In genomic region chr21:42300045-42300583, GRCh38 we compare ENCODE assay signal across 19 cellular contexts. TPM values are rescaled to one million over a fixed set of nuclear protein-coding genes. Genes with fewer than 3 reads are reported as not detected.
DNase-seq lines count a peak whose midpoint lies in the region; ATAC-seq and FAIRE-seq lines count a peak whose summit lies in the region.
"Had no signal": no experiment of that assay in that cellular context is flagged by ENCODE, and none has a peak within 500 bp of the region (broad histone marks: within the 10 kb centered on the region; RNA-seq: fewer than 3 reads in every experiment).

No MANE protein-coding gene starts in this region.

- no peak overlapping the region for H4K8ac ChIP-seq in neuronal stem cell (ENCODE audit: low read depth, low read length)

- H3K18ac ChIP-seq in neuronal stem cell (ENCODE audit: low read length) = no peak overlapping the region

- FAIRE-seq in urothelium cell line (lab: Jason Lieb, UNC) = peak; percentile 80
- FAIRE-seq: A549, G401.6 had no signal

- no peak overlapping the region for H2BK5ac ChIP-seq in neuronal stem cell (ENCODE audit: low read length)

- no peak overlapping the region for H3K4ac ChIP-seq in neuronal stem cell (ENCODE audit: low read length)

- H3K4me1 ChIP-seq in neuronal stem cell (ENCODE audit: control insufficient read depth in 2 of 2, insufficient read depth in 1 of 2, low read depth in 1 of 2, low read length in 2 of 2) = peaks cover 0 to 9% of the 10 kb centered on the region in 2 donors
- H3K4me1 ChIP-seq: A549 had no signal

- H3K27ac ChIP-seq in cingulate gyrus (ENCODE audit: low read depth, low read length) (peak overlapping the region; percentile 29), neuronal stem cell (replicated peaks; ENCODE audit: low read length) (no peak overlapping the region)
- H3K27ac ChIP-seq: A549; BLaER1 treated with 17β-estradiol and CSF1 and Interleukin-3, amounts not matched to agents 10 nM and 100 nM; PC-9 had no signal

- ATAC-seq in Right ventricle myocardium superior (ENCODE audit: poor library complexity) = peak; percentile 22
- no peak for ATAC-seq in left ventricle myocardium superior
- ATAC-seq: A549 had no signal

- intact Hi-C loops in Right ventricle myocardium superior (cut with DNase I) = no loop called here
- intact Hi-C loops in left ventricle myocardium superior (cut with micrococcal nuclease) = no loop called here

- no peak overlapping the region for H2BK12ac ChIP-seq in neuronal stem cell (ENCODE audit: low read length)

- H2BK15ac ChIP-seq in neuronal stem cell (ENCODE audit: low read length) = no peak overlapping the region

- H2AFZ ChIP-seq in neuronal stem cell (ENCODE audit: low read length) = no peak overlapping the region
- H2AFZ ChIP-seq: PC-9 had no signal

- H3K14ac ChIP-seq in neuronal stem cell (ENCODE audit: low read length) = no peak overlapping the region

- peak overlapping the region; percentile 68 for H2AK5ac ChIP-seq in neuronal stem cell (ENCODE audit: low read depth, low read length)

- no peak overlapping the region for H2BK120ac ChIP-seq in neuronal stem cell (ENCODE audit: low read depth, low read length)

- no peak overlapping the region for H4K91ac ChIP-seq in neuronal stem cell (ENCODE audit: low read depth, low read length, poor library complexity)

- DNase-seq in Right ventricle myocardium superior = no peak
- DNase-seq in left ventricle myocardium superior = no peak
- no peak for DNase-seq in neuronal stem cell (ENCODE audit: low spot score)
- no peak for DNase-seq in urothelium cell line (ENCODE audit: low spot score)
- no peak for DNase-seq in activated CD8-positive, alpha-beta memory T cell treated with anti-CD3 and anti-CD28 coated beads for 24 hours
- no peak for DNase-seq in midbrain (lab: John Stamatoyannopoulos, UW)
- DNase-seq: CD8-positive, alpha-beta memory T cell; H7; Karpas-422; NCI-H1417; NCI-H187 treated with DMSO at 0.1 percent for 48 hours; NCI-H2171 treated with DMSO at 0.1 percent for 48 hours; NCI-H510A; NCI-H774 had no signal

- no peak overlapping the region for H3K23ac ChIP-seq in neuronal stem cell (ENCODE audit: low read depth, low read length, poor library complexity)

- H3K9ac ChIP-seq in neuronal stem cell (ENCODE audit: low read depth, low read length, poor library complexity) = no peak overlapping the region
- H3K9ac ChIP-seq: BLaER1 treated with 17β-estradiol and CSF1 and Interleukin-3, amounts not matched to agents 10 nM and 100 nM had no signal

- H3K4me2 ChIP-seq in neuronal stem cell (ENCODE audit: insufficient read depth, low read length, poor library complexity, severe bottlenecking) = no peak overlapping the region
- H3K4me2 ChIP-seq: A549, PC-9 had no signal

- H3K27me3 ChIP-seq in neuronal stem cell (ENCODE audit: control insufficient read depth in 3 of 3, insufficient read depth in 3 of 3, low read depth in 1 of 3, low read length in 3 of 3) = peaks cover 0 to 6% (median 0%) of the 10 kb centered on the region in 3 experiments
- H3K27me3 ChIP-seq: BLaER1 treated with 17β-estradiol and CSF1 and Interleukin-3, amounts not matched to agents 10 nM and 100 nM had no signal

- no peaks in the 10 kb centered on the region for H3K36me3 ChIP-seq in neuronal stem cell (replicated peaks in 1 of 2; ENCODE audit: control insufficient read depth in 2 of 2, insufficient read depth in 2 of 2, low read length in 2 of 2)

- no peaks in the 10 kb centered on the region for H3K79me1 ChIP-seq in neuronal stem cell (ENCODE audit: low read depth, low read length)

- WGBS in neuronal stem cell (ENCODE audit: extremely low coverage in 2 of 2, insufficient read length in 2 of 2, insufficient replicate concordance in 1 of 2), 2 donors = no CpG with 5 or more reads among the region's 7 CpGs

- H3K9me3 ChIP-seq in neuronal stem cell (replicated peaks in 1 of 2; ENCODE audit: control insufficient read depth in 2 of 2, insufficient read depth in 1 of 2, low read depth in 1 of 2, low read length in 2 of 2) = no peaks in the 10 kb centered on the region
- H3K9me3 ChIP-seq: A549; BLaER1 treated with 17β-estradiol and CSF1 and Interleukin-3, amounts not matched to agents 10 nM and 100 nM had no signal

- peak overlapping the region in 1 of 2 donors; percentile 21 for H3K4me3 ChIP-seq in neuronal stem cell (ENCODE audit: low read length in 2 of 2)
- H3K4me3 ChIP-seq: A549; BLaER1 treated with 17β-estradiol and CSF1 and Interleukin-3, amounts not matched to agents 10 nM and 100 nM; PC-9 had no signal

RNA-seq across cellular contexts. Expression of gene TFF3, which starts 15.1 kb away (rescaled TPM):
- 1.00 TPM for total RNA-seq in Right ventricle myocardium superior
- total RNA-seq in left ventricle myocardium superior = 5.3 TPM
- polyA plus RNA-seq in neuronal stem cell (2013, experiment 1 of 2) = not detected
- 0.15 TPM for polyA plus RNA-seq in neuronal stem cell (2013, experiment 2 of 2)
- total RNA-seq: CD8-positive, alpha-beta memory T cell; PC-9 had no signal
- polyA plus RNA-seq: CD8-positive, alpha-beta memory T cell had no signal

RNA-seq across cellular contexts. Expression of gene TFF2, which starts 50.7 kb away (rescaled TPM):
- total RNA-seq in Right ventricle myocardium superior = not detected
- total RNA-seq in left ventricle myocardium superior = not detected
- not detected for polyA plus RNA-seq in neuronal stem cell (2013, experiment 1 of 2)
- polyA plus RNA-seq in neuronal stem cell (2013, experiment 2 of 2) = not detected
- total RNA-seq: CD8-positive, alpha-beta memory T cell; H7 had no signal
- polyA plus RNA-seq: A549; CD8-positive, alpha-beta memory T cell had no signal
